Comparison of ENCODE assay signal across 19 cellular contexts in genomic region chr2:143685439-143686078, GRCh38.
DNase-seq lines count a peak whose midpoint lies in the region; ATAC-seq lines count a peak whose summit lies in the region.
"Had no signal": no experiment of that assay in that cellular context is flagged by ENCODE, and none has a peak within 500 bp of the region (broad histone marks: within the 10 kb centered on the region; RNA-seq: fewer than 3 reads in every experiment).

No MANE protein-coding gene starts in this region.

- DNase-seq in NCI-H146 (lab: John Stamatoyannopoulos, UW) = peak; percentile 72
- DNase-seq in NCI-H446 treated with DMSO at 0.1 percent for 48 hours (lab: John Stamatoyannopoulos, UW) = peak; percentile 93
- peak; percentile 10 for DNase-seq in SK-MEL-5 (ENCODE audit: low read depth, low spot score)
- DNase-seq in substantia nigra (lab: John Stamatoyannopoulos, UW) = no peak
- no peak for DNase-seq in mesenchymal stem cell
- no peak for DNase-seq in left cardiac atrium
- no peak for DNase-seq in activated gamma-delta T cell treated with Interleukin-2 at 50 U/mL for 16 hours
- DNase-seq: activated CD4-positive, alpha-beta T cell treated with anti-CD3 and anti-CD28 coated beads for 48 hours; activated CD8-positive, alpha-beta memory T cell treated with anti-CD3 and anti-CD28 coated beads, Interleukin-2, amount 50 U/mL, for 4 hours; activated effector memory CD4-positive, alpha-beta T cell treated with Interleukin-2 at 50 U/mL for 16 hours; GM23248; KBM-7; naive thymus-derived CD8-positive, alpha-beta T cell; NK-92 treated with Interleukin-12 subunit alpha and Interleukin-12 subunit beta, amount 100 ng/mL, for 24 hours; pancreas; stimulated activated CD4-positive, alpha-beta T cell treated with anti-CD3 and anti-CD28 coated beads, Interleukin-1b, Interleukin-23, amount 100 ng/mL, for 48 hours; stimulated activated naive CD8-positive, alpha-beta T cell treated with anti-CD3 and anti-CD28 coated beads, Interleukin-15, Interleukin-2, amounts not matched to agents 100 U/mL and 50 U/mL, for 24 hours; SW 1271 had no signal

- no peak overlapping the region for H2AK5ac ChIP-seq in mesenchymal stem cell (ENCODE audit: low read length, severe bottlenecking)

- no peak overlapping the region for H3K18ac ChIP-seq in mesenchymal stem cell (ENCODE audit: low read depth in 1 of 2, low read length in 2 of 2)

- no peaks in the 10 kb centered on the region for H3K4me1 ChIP-seq in mesenchymal stem cell (ENCODE audit: control insufficient read depth, insufficient read depth, low read depth, low read length)
- H3K4me1 ChIP-seq: pancreas had no signal

- H3K4ac ChIP-seq in mesenchymal stem cell (ENCODE audit: low read depth in 1 of 2, low read length in 2 of 2) = no peak overlapping the region

- H3K27ac ChIP-seq in substantia nigra (ENCODE audit: low read depth, low read length, poor library complexity, severe bottlenecking) (peak overlapping the region; percentile 18), mesenchymal stem cell (ENCODE audit: low read length, poor library complexity, severe bottlenecking) (no peak overlapping the region)
- H3K27ac ChIP-seq: GM23248, pancreas had no signal

- no peak overlapping the region for H2BK120ac ChIP-seq in mesenchymal stem cell (ENCODE audit: low read depth, low read length)

- no peaks in the 10 kb centered on the region for H3K27me3 ChIP-seq in mesenchymal stem cell (ENCODE audit: control insufficient read depth in 1 of 2, insufficient read depth in 1 of 2, low read length in 2 of 2)
- H3K27me3 ChIP-seq: pancreas, tibial nerve had no signal

- no peak overlapping the region for H3K4me3 ChIP-seq in mesenchymal stem cell (ENCODE audit: insufficient read depth in 1 of 2, low read depth in 1 of 2, low read length in 2 of 2)
- H3K4me3 ChIP-seq: GM23248, pancreas, tibial nerve had no signal

- no peak overlapping the region for H2BK5ac ChIP-seq in mesenchymal stem cell (ENCODE audit: low read depth, low read length, poor library complexity, severe bottlenecking)

- H3K36me3 ChIP-seq in mesenchymal stem cell (ENCODE audit: control insufficient read depth in 1 of 2, insufficient read depth in 2 of 2, low read depth in 1 of 2, low read length in 2 of 2) = no peaks in the 10 kb centered on the region
- H3K36me3 ChIP-seq: pancreas, tibial nerve had no signal

- H4K8ac ChIP-seq in mesenchymal stem cell (ENCODE audit: low read length) = no peak overlapping the region

- H4K91ac ChIP-seq in mesenchymal stem cell (ENCODE audit: low read length) = no peak overlapping the region

- H2AFZ ChIP-seq in mesenchymal stem cell (ENCODE audit: low read depth, low read length) = no peak overlapping the region
- H2AFZ ChIP-seq: GM23248 had no signal

- 84% methylated on average over 5 of the region's 6 CpGs for WGBS in mesenchymal stem cell

- no peak overlapping the region for H3K9ac ChIP-seq in mesenchymal stem cell (ENCODE audit: low read length)
- H3K9ac ChIP-seq: GM23248 had no signal

- no peak overlapping the region for H2BK12ac ChIP-seq in mesenchymal stem cell (ENCODE audit: low read length in 2 of 2)

- H3K9me3 ChIP-seq in mesenchymal stem cell (ENCODE audit: control insufficient read depth, low read length) = no peaks in the 10 kb centered on the region
- H3K9me3 ChIP-seq: pancreas, tibial nerve had no signal

- no peak for ATAC-seq in left cardiac atrium
- ATAC-seq: naive thymus-derived CD8-positive, alpha-beta T cell; stimulated activated naive CD8-positive, alpha-beta T cell treated with anti-CD3 and anti-CD28 coated beads, Interleukin-15, Interleukin-2, amounts not matched to agents 100 U/mL and 50 U/mL, for 24 hours had no signal

- no peak overlapping the region for H3K14ac ChIP-seq in mesenchymal stem cell (ENCODE audit: low read length in 2 of 2)

- intact Hi-C loops in left cardiac atrium (cut with DNase I) = no loop called here

- H3K79me1 ChIP-seq in mesenchymal stem cell (replicated peaks; ENCODE audit: low read length, poor library complexity, severe bottlenecking) = no peaks in the 10 kb centered on the region

- no peak overlapping the region for H3K23ac ChIP-seq in mesenchymal stem cell (ENCODE audit: low read length in 2 of 2)

- H3K4me2 ChIP-seq in mesenchymal stem cell (ENCODE audit: low read length, poor library complexity, severe bottlenecking) = no peak overlapping the region

- in situ Hi-C loops in SK-MEL-5 (cut with HindIII; ENCODE audit: low pct_unique_long_range_greater_than_20kb, low sequenced_read_pairs) = no loop called here

- H2BK15ac ChIP-seq in mesenchymal stem cell (ENCODE audit: low read depth, poor library complexity, severe bottlenecking) = no peak overlapping the region

Comparison
In these comparisons a context has a peak if more than half of its experiments do, and no peak if none do; other contexts are left out.
1. DNase-seq: peak in NCI-H146 (single experiment), NCI-H446 treated with DMSO at 0.1 percent for 48 hours (single experiment) and SK-MEL-5 (single experiment); none in substantia nigra (0 of 49), mesenchymal stem cell (single experiment), left cardiac atrium (single experiment) and activated gamma-delta T cell treated with Interleukin-2 at 50 U/mL for 16 hours (single experiment).